In genomic region chr4:137692205-137692604, GRCh38 we compare ENCODE assay signal across 26 cellular contexts.
"Had no signal": no experiment of that assay in that cellular context is flagged by ENCODE, and none has a peak within 500 bp of the region (broad histone marks: within the 10 kb centered on the region; RNA-seq: fewer than 3 reads in every experiment).

No MANE protein-coding gene starts in this region.

- H3K36me3 ChIP-seq: cardiac muscle cell, Peyer's patch, SJSA1 had no signal

- H3K27me3 ChIP-seq: cardiac muscle cell, Peyer's patch, SJSA1 had no signal

- H3K9me3 ChIP-seq: Peyer's patch, SJSA1, SK-N-SH had no signal

- H3K4me3 ChIP-seq: cardiac muscle cell, Peyer's patch, SJSA1 had no signal

- H3K27ac ChIP-seq: cardiac muscle cell, Peyer's patch, SJSA1 had no signal

- DNase-seq: activated CD4-positive, alpha-beta T cell treated with anti-CD3 and anti-CD28 coated beads for 36 hours; activated CD4-positive, alpha-beta T cell treated with anti-CD3 and anti-CD28 coated beads, Interleukin-2, amount 10 ng/mL, durations not matched to agents 7 days and 5 days; activated CD4-positive, alpha-beta T cell treated with anti-CD3 and anti-CD28 coated beads, Interleukin-2, amount 50 U/mL, for 48 hours; activated CD8-positive, alpha-beta T cell treated with anti-CD3 and anti-CD28 coated beads, Interleukin-2, amount 10 ng/mL, durations not matched to agents 7 days and 5 days; activated gamma-delta T cell; activated naive CD4-positive, alpha-beta T cell treated with anti-CD3 and anti-CD28 coated beads for 36 hours; activated T-cell treated with anti-CD3 and anti-CD28 coated beads, Interleukin-2, amount 50 U/mL, for 24 hours; anterior cingulate cortex; Karpas-422; KBM-7; NCI-H1105; NCI-H1417 treated with DMSO at 0.1 percent for 48 hours; NCI-H187 treated with DMSO at 0.1 percent for 48 hours; NCI-H2081; NCI-H345; NCI-H510A; NCI-H526; NCI-H748 treated with DMSO at 0.1 percent for 48 hours; NK-92 treated with Interleukin-12 subunit alpha and Interleukin-12 subunit beta, amount 100 ng/mL, for 24 hours; PC-3; Peyer's patch; RPMI8226; SHP77 treated with DMSO at 0.1 percent for 48 hours; SK-N-SH had no signal

- H3K9ac ChIP-seq: SK-N-SH had no signal

- H3K4me1 ChIP-seq: Peyer's patch, SJSA1 had no signal
